Comparison of ENCODE assay signal across 1 cellular context in genomic region chr19:51000426-51000825, GRCh38.
TF ChIP-seq lines count a peak whose summit lies in the region.

No MANE protein-coding gene starts in this region.

TF ChIP-seq in WTC11, 78 proteins besides CTCF, POLR2A, EP300 and RAD21 (continued from another document):
- TF ChIP-seq AFF4 (CRISPR knock-in tag; IDR thresholded peaks at IDR 0.05; ENCODE audit: borderline replicate concordance) (no peak), TEAD1 (CRISPR knock-in tag; IDR thresholded peaks at IDR 0.05) (no peak), TCF7 (CRISPR knock-in tag; IDR thresholded peaks at IDR 0.05; ENCODE audit: low read depth) (no peak), USF1 (CRISPR knock-in tag; IDR thresholded peaks at IDR 0.05) (no peak), MAX (CRISPR knock-in tag; IDR thresholded peaks at IDR 0.05) (no peak), JUN (CRISPR knock-in tag; IDR thresholded peaks at IDR 0.05) (no peak), ZNF281 (CRISPR knock-in tag; IDR thresholded peaks at IDR 0.05) (no peak), PREB (CRISPR knock-in tag; IDR thresholded peaks at IDR 0.05; ENCODE audit: borderline replicate concordance) (no peak), RELA (CRISPR knock-in tag; IDR thresholded peaks at IDR 0.05; ENCODE audit: borderline replicate concordance) (no peak)
